In the genomic region with DNA sequence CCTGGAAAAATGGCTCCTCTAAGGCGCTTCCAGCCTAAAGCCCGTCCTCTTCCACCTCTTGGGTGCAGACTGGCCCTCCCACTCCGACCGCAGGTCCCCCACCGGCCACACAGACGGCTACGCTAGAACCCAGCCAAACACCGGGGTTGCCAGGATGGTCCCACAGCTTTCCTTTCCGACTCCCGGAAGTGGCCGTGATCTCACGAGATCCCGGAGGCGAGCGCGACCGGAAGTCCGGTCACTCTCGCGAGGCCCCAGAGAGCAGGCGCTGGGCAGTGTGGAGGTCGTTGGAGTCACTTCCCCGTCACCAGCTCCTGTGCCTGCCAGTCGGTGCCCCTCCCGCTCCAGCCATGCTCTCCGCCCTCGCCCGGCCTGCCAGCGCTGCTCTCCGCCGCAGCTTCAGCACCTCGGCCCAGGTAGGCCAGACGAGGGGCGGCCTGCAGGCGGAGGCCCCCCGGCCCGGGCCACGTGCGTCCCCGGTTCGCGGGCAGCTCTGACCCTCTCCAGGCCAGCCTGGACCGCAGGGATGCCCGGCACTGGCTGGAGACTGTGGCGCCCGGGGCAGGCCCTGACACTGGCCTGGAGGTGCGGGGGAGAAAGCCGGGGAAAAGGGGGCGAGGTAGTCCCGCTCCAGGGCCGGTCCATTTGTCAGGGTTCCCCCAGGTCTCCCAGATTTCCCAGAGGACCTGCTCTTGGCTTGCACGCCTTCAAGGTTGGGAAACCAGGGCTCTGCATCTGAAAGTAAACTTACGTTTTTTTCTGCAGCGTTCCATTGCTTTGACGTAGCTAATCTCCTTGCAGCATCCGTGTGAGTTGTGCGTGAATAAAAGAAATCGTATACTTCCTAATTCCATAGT, we compare ENCODE assay signal across 8 cellular contexts. TPM values are rescaled to one million over a fixed set of nuclear protein-coding genes. Genes with fewer than 3 reads are reported as not detected.
DNase-seq lines count a peak whose midpoint lies in the region; ATAC-seq and TF ChIP-seq lines count a peak whose summit lies in the region.

A gene with protein sequence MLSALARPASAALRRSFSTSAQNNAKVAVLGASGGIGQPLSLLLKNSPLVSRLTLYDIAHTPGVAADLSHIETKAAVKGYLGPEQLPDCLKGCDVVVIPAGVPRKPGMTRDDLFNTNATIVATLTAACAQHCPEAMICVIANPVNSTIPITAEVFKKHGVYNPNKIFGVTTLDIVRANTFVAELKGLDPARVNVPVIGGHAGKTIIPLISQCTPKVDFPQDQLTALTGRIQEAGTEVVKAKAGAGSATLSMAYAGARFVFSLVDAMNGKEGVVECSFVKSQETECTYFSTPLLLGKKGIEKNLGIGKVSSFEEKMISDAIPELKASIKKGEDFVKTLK (plus strand): TSS at position 296 of the 857 bp plus-strand sequence. CDS start 55 bp downstream, at position 351.
TSS of gene STYXL1 (minus strand) at position 190 of the 857 bp plus-strand sequence. CDS start 17,477 bp downstream, outside the sequence.

- H3K36me3 Mint-ChIP-seq in CD4-positive, alpha-beta memory T cell, result peaks cover 12 to 33% of the 10 kb centered on the region in 2 donors
- peaks cover 39% of the 10 kb centered on the region for H3K36me3 Mint-ChIP-seq in activated CD4-positive, alpha-beta memory T cell treated with anti-CD3 and anti-CD28 coated beads, Interleukin-2, amount 10 ng/mL, durations not matched to agents 7 days and 5 days (ENCODE audit: low read depth)

- WGBS in right lobe of liver (ENCODE audit: insufficient coverage, low coverage, low lambda C conversion rate, missing lambda C conversion rate), result 0% methylated on average over 12 of the region's 58 CpGs

- peak within 1 kb of the TSS; percentile 42 to 92 for H3K4me3 ChIP-seq in CD4-positive, alpha-beta memory T cell (ENCODE audit: low read length in 2 of 2)
- H3K4me3 ChIP-seq in dorsolateral prefrontal cortex (peak within 1 kb of the TSS; percentile 73 to 100 (median 96)), right lobe of liver (peak within 1 kb of the TSS; percentile 84 to 99 (median 98))

- peak within 1 kb of the TSS; percentile 91 to 98 (median 98) for H3K27ac Mint-ChIP-seq in CD4-positive, alpha-beta memory T cell
- H3K27ac Mint-ChIP-seq in activated CD4-positive, alpha-beta memory T cell treated with anti-CD3 and anti-CD28 coated beads, Interleukin-2, amount 10 ng/mL, durations not matched to agents 7 days and 5 days, result peak within 1 kb of the TSS; percentile 93

- H3K27me3 ChIP-seq in CD4-positive, alpha-beta memory T cell (ENCODE audit: insufficient read depth, low read length), result no peaks in the 10 kb centered on the region
- H3K27me3 ChIP-seq in dorsolateral prefrontal cortex (no peaks in the 10 kb centered on the region), right lobe of liver (no peaks in the 10 kb centered on the region)

- TF ChIP-seq CTCF in dorsolateral prefrontal cortex (IDR thresholded peaks at IDR 0.05 in 54 of 56, conservative IDR thresholded peaks at IDR 0.05 in 2 of 56; ENCODE audit: low read depth in 1 of 56, partially characterized antibody in 56 of 56) (peak in 25 of 56 donors; percentile 10 to 47 (median 25)), right lobe of liver (IDR thresholded peaks at IDR 0.05) (no peak)

- H3K27ac ChIP-seq in CD4-positive, alpha-beta memory T cell (ENCODE audit: low read depth, low read length), result peak within 1 kb of the TSS; percentile 92
- H3K27ac ChIP-seq in dorsolateral prefrontal cortex (peak within 1 kb of the TSS; percentile 7 to 96 (median 82)), right lobe of liver (peak within 1 kb of the TSS; percentile 66 to 96 (median 93))

- peak; percentile 96 for TF ChIP-seq POLR2A in right lobe of liver (IDR thresholded peaks at IDR 0.05)

- POLR2A ChIA-PET in CD4-positive, alpha-beta memory T cell (lab: Charles Lee; ENCODE audit: partially characterized antibody), result interaction anchor here (0.6 to 2.4 kb wide), 15 partner anchors 8 to 1873 kb away, joined by 3 to 24 read pairs (median 5); partner anchors contain the start of genes HIP1, POR, RHBDD2 and TMEM120A
- POLR2A ChIA-PET in activated CD4-positive, alpha-beta memory T cell treated with anti-CD3 and anti-CD28 coated beads, Interleukin-2, amount 10 ng/mL, durations not matched to agents 7 days and 5 days (lab: Charles Lee), result interaction anchor here (0.8 to 2.8 kb wide), 17 partner anchors 9 to 271 kb away, joined by 3 to 18 read pairs (median 5); partner anchors contain the start of genes POR, RHBDD2 and TMEM120A

- H3K9me3 Mint-ChIP-seq in CD4-positive, alpha-beta memory T cell, result peaks cover 0 to 3% (median 0%) of the 10 kb centered on the region in 8 donors
- H3K9me3 Mint-ChIP-seq in activated CD4-positive, alpha-beta memory T cell treated with anti-CD3 and anti-CD28 coated beads, Interleukin-2, amount 10 ng/mL, durations not matched to agents 7 days and 5 days, result no peaks in the 10 kb centered on the region

- H3K4me1 Mint-ChIP-seq in CD4-positive, alpha-beta memory T cell, result peaks cover 36 to 71% (median 48%) of the 10 kb centered on the region in 4 donors
- H3K4me1 Mint-ChIP-seq in activated CD4-positive, alpha-beta memory T cell treated with anti-CD3 and anti-CD28 coated beads, Interleukin-2, amount 10 ng/mL, durations not matched to agents 7 days and 5 days, result peaks cover 56% of the 10 kb centered on the region

- peak; percentile 81 to 88 (median 83) for DNase-seq in CD4-positive, alpha-beta memory T cell
- DNase-seq in NCI-H82 (lab: John Stamatoyannopoulos, UW), result peak; percentile 96
- peak; percentile 93 for DNase-seq in activated CD4-positive, alpha-beta memory T cell treated with anti-CD3 and anti-CD28 coated beads, Interleukin-2, amount 10 ng/mL, durations not matched to agents 7 days and 5 days
- DNase-seq in dorsolateral prefrontal cortex, result peak; percentile 82 to 96 (median 92)
- DNase-seq in right lobe of liver, result peak; percentile 95 to 96 (median 96)
- peak; percentile 91 for DNase-seq in stimulated activated CD4-positive, alpha-beta T cell treated with anti-CD3 and anti-CD28 coated beads, Interleukin-4, amount 100 ng/mL, for 24 hours

- CTCF ChIA-PET in CD4-positive, alpha-beta memory T cell (lab: Charles Lee; ENCODE audit: partially characterized antibody), result interaction anchor here (0.9 to 1.6 kb wide), 3 partner anchors 11 to 132 kb away, joined by 3 read pairs; no protein-coding TSS in a partner anchor
- CTCF ChIA-PET in activated CD4-positive, alpha-beta memory T cell treated with anti-CD3 and anti-CD28 coated beads, Interleukin-2, amount 10 ng/mL, durations not matched to agents 7 days and 5 days (lab: Charles Lee), result interaction anchor here (0.6 to 2.2 kb wide), 7 partner anchors 16 to 270 kb away, joined by 3 to 7 read pairs (median 3); partner anchors contain the start of gene POR

- H3K27me3 Mint-ChIP-seq in CD4-positive, alpha-beta memory T cell, result no peaks in the 10 kb centered on the region
- no peaks in the 10 kb centered on the region for H3K27me3 Mint-ChIP-seq in activated CD4-positive, alpha-beta memory T cell treated with anti-CD3 and anti-CD28 coated beads, Interleukin-2, amount 10 ng/mL, durations not matched to agents 7 days and 5 days

- peak within 1 kb of the TSS; percentile 95 to 99 (median 98) for H3K4me3 Mint-ChIP-seq in CD4-positive, alpha-beta memory T cell
- peak within 1 kb of the TSS; percentile 95 for H3K4me3 Mint-ChIP-seq in activated CD4-positive, alpha-beta memory T cell treated with anti-CD3 and anti-CD28 coated beads, Interleukin-2, amount 10 ng/mL, durations not matched to agents 7 days and 5 days

- H3K36me3 ChIP-seq in CD4-positive, alpha-beta memory T cell (ENCODE audit: insufficient read depth, low read length), result no peaks in the 10 kb centered on the region
- H3K36me3 ChIP-seq in right lobe of liver, result no peaks in the 10 kb centered on the region

- peak; percentile 96 for ATAC-seq in GM19452 (IDR thresholded peaks at IDR 0.05; ENCODE audit: unreplicated experiment)
- ATAC-seq in HG03575 (IDR thresholded peaks at IDR 0.05; ENCODE audit: extremely low read depth, insufficient number of reproducible peaks, low FRiP score, unreplicated experiment), result peak; percentile 70
- ATAC-seq in right lobe of liver, result peak; percentile 96 to 98 (median 96)

- peaks cover 44% of the 10 kb centered on the region for H3K4me1 ChIP-seq in CD4-positive, alpha-beta memory T cell (ENCODE audit: insufficient read depth, low read length)
- peaks cover 0 to 29% (median 6%) of the 10 kb centered on the region in 4 donors for H3K4me1 ChIP-seq in right lobe of liver

- intact Hi-C loops in CD4-positive, alpha-beta memory T cell (cut with micrococcal nuclease), result no loop called here
- intact Hi-C loops in dorsolateral prefrontal cortex (cut with DNase I) (loop anchor here in 1 of 2 donors (10.0 kb wide), 1 partner anchor 117 kb away; no protein-coding TSS in a partner anchor), right lobe of liver (cut with DNase I) (no loop called here)

- no peaks in the 10 kb centered on the region for H3K9me3 ChIP-seq in CD4-positive, alpha-beta memory T cell (ENCODE audit: control insufficient read depth in 1 of 2, low read length in 2 of 2)
- no peaks in the 10 kb centered on the region for H3K9me3 ChIP-seq in right lobe of liver

RNA-seq across cellular contexts. Expression of the first gene that starts in this region (rescaled TPM):
- 10 to 100 TPM; 79.8 to 80.1 TPM for total RNA-seq in CD4-positive, alpha-beta memory T cell
- 100 to 1,000 TPM; 155 to 159 TPM for polyA plus RNA-seq in CD4-positive, alpha-beta memory T cell
- 100 to 1,000 TPM; 159 to 161 TPM for total RNA-seq in activated CD4-positive, alpha-beta memory T cell treated with anti-CD3 and anti-CD28 coated beads, Interleukin-2, amount 10 ng/mL, durations not matched to agents 7 days and 5 days
- 100 to 1,000 TPM in 118 of 120 experiments, 10 to 100 TPM in 2; 88.3 to 247 (median 161) TPM for total RNA-seq in dorsolateral prefrontal cortex
- total RNA-seq in right lobe of liver, result 100 to 1,000 TPM; 130 to 178 (median 164) TPM

RNA-seq across cellular contexts. Expression of gene STYXL1, which starts in this region (rescaled TPM):
- total RNA-seq in CD4-positive, alpha-beta memory T cell, result 10 to 100 TPM; 18.9 to 23.9 TPM
- 10 to 100 TPM; 43.5 to 71.0 TPM for polyA plus RNA-seq in CD4-positive, alpha-beta memory T cell
- 10 to 100 TPM; 37.3 to 40.4 TPM for total RNA-seq in activated CD4-positive, alpha-beta memory T cell treated with anti-CD3 and anti-CD28 coated beads, Interleukin-2, amount 10 ng/mL, durations not matched to agents 7 days and 5 days
- total RNA-seq in dorsolateral prefrontal cortex, result 10 to 100 TPM; 16.2 to 49.4 (median 30.6) TPM
- total RNA-seq in right lobe of liver, result 10 to 100 TPM; 13.8 to 28.5 (median 21.2) TPM

Comparison
In these comparisons a context has a peak if more than half of its experiments do, and no peak if none do; other contexts are left out.
1. Peak in every context shown above with its lines: DNase-seq, ATAC-seq, H3K4me3 ChIP-seq and H3K27ac ChIP-seq.